23 cellular contexts compared by ENCODE assay signal in the genomic region with DNA sequence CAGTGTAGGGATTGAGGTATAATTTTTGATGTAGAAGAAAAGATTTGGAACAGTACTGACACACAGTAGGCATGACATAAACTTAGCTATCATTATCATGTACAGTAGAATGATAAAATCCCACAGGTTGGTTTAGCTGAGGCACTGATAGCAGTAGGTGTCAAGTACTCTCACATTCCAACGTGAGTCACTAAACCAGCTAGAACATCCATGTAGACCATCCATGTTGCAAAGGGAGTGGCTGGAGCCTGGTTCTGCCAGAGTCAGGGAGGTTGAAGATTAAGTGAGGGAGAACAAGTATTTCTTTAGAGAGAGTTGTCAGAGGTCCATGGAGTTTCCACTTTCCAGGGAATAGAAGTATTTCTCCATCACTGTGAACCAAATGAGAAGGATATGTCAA.
"Had no signal": no experiment of that assay in that cellular context is flagged by ENCODE, and none has a peak within 500 bp of the region (broad histone marks: within the 10 kb centered on the region; RNA-seq: fewer than 3 reads in every experiment).

No MANE protein-coding gene starts in this region.

- H3K9me3 ChIP-seq: ascending aorta, breast epithelium had no signal

- H3K27ac ChIP-seq: ascending aorta, breast epithelium, coronary artery, dorsolateral prefrontal cortex had no signal

- H3K4me1 ChIP-seq: ascending aorta, breast epithelium had no signal

- DNase-seq: activated CD4-positive, alpha-beta memory T cell treated with anti-CD3 and anti-CD28 coated beads, Interleukin-2, amount 10 ng/mL, durations not matched to agents 7 days and 5 days; activated CD4-positive, alpha-beta T cell treated with anti-CD3 and anti-CD28 coated beads for 36 hours; activated CD4-positive, alpha-beta T cell treated with anti-CD3 and anti-CD28 coated beads, Interleukin-2, amount 10 ng/mL, durations not matched to agents 7 days and 5 days; activated CD4-positive, alpha-beta T cell treated with anti-CD3 and anti-CD28 coated beads, Interleukin-2, amount 50 U/mL, for 4 hours; activated CD4-positive, CD25-positive, alpha-beta regulatory T cell; activated CD4-positive, CD25-positive, alpha-beta regulatory T cell treated with anti-CD3 and anti-CD28 coated beads, Interleukin-2, amount 50 U/mL, for 72 hours; activated CD8-positive, alpha-beta memory T cell treated with anti-CD3 and anti-CD28 coated beads, Interleukin-2, amount 50 U/mL, for 48 hours; activated gamma-delta T cell; activated naive CD4-positive, alpha-beta T cell; activated naive CD4-positive, alpha-beta T cell treated with anti-CD3 and anti-CD28 coated beads, Interleukin-2, amount 10 ng/mL, durations not matched to agents 7 days and 5 days; activated naive CD8-positive, alpha-beta T cell treated with anti-CD3 and anti-CD28 coated beads, Interleukin-2, amount 10 ng/mL, durations not matched to agents 7 days and 5 days; activated T-cell treated with anti-CD3 and anti-CD28 coated beads for 4 hours; activated T-cell treated with anti-CD3 and anti-CD28 coated beads, Interleukin-2, amount 50 U/mL, for 24 hours; activated T-cell treated with anti-CD3 and anti-CD28 coated beads, Interleukin-2, amount 50 U/mL, for 72 hours; dorsolateral prefrontal cortex; effector memory CD4-positive, alpha-beta T cell; endodermal cell; foreskin melanocyte; head of caudate nucleus; T-helper 2 cell had no signal

- H3K4me3 ChIP-seq: ascending aorta, breast epithelium, coronary artery, dorsolateral prefrontal cortex had no signal

- H3K36me3 ChIP-seq: ascending aorta, breast epithelium had no signal

- H3K27me3 ChIP-seq: ascending aorta, breast epithelium, dorsolateral prefrontal cortex had no signal
